ENCODE assay signal across 11 cellular contexts in the genomic region with DNA sequence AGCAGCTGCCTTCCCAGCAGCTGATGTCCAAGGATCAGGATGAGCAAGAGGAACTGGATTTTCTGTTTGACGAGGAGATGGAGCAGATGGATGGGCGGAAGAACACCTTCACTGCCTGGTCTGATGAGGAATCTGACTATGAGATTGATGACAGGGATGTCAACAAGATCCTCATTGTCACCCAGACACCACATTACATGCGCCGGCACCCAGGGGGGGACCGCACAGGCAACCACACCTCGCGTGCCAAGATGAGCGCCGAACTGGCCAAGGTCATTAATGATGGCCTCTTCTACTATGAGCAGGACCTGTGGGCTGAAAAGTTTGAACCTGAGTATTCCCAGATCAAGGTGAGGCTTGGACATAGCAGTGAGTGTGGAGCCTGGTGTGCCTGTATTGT. TPM values are rescaled to one million over a fixed set of nuclear protein-coding genes. Genes with fewer than 3 reads are reported as not detected.
"Had no signal": no experiment of that assay in that cellular context is flagged by ENCODE, and none has a peak within 500 bp of the region (broad histone marks: within the 10 kb centered on the region; RNA-seq: fewer than 3 reads in every experiment).

No MANE protein-coding gene starts in this region.

- H3K9me3 ChIP-seq: gastroesophageal sphincter, pancreas, SK-N-SH, tibial artery, vagina had no signal

- H3K4me1 ChIP-seq: pancreas, vagina had no signal

- H3K27me3 Mint-ChIP-seq: activated B cell treated with CpG ODN at 0.5 μM for 24 hours had no signal

- H3K4me3 ChIP-seq: gastroesophageal sphincter, pancreas, skin epidermis, tibial artery, vagina had no signal

- DNase-seq: activated B cell treated with CpG ODN at 0.5 μM for 24 hours; central memory CD4-positive, alpha-beta T cell; effector memory CD4-positive, alpha-beta T cell; pancreas; SK-N-SH; tibial artery had no signal

- H3K4me1 Mint-ChIP-seq: activated B cell treated with CpG ODN at 0.5 μM for 24 hours had no signal

- H3K27ac ChIP-seq: epithelial cell of prostate, gastroesophageal sphincter, pancreas, tibial artery, vagina had no signal

- H3K27me3 ChIP-seq: gastroesophageal sphincter, pancreas, tibial artery, vagina had no signal

- H3K27ac Mint-ChIP-seq: activated B cell treated with CpG ODN at 0.5 μM for 24 hours had no signal

- H3K9me3 Mint-ChIP-seq: activated B cell treated with CpG ODN at 0.5 μM for 24 hours had no signal

- H3K4me3 Mint-ChIP-seq: activated B cell treated with CpG ODN at 0.5 μM for 24 hours had no signal

- ATAC-seq: gastroesophageal sphincter, pancreas had no signal

RNA-seq across cellular contexts. Expression of a gene that starts 48.4 kb away (rescaled TPM):
- total RNA-seq: activated B cell treated with CpG ODN at 0.5 μM for 24 hours; T-helper 1 cell treated with Interleukin-12 subunit alpha and Interleukin-12 subunit beta and Interleukin-4 antibody, amounts not matched to agents 30 ng/mL and 1 ng/mL, for 36 hours had no signal
